1 cellular context compared by ENCODE assay signal in the genomic region with DNA sequence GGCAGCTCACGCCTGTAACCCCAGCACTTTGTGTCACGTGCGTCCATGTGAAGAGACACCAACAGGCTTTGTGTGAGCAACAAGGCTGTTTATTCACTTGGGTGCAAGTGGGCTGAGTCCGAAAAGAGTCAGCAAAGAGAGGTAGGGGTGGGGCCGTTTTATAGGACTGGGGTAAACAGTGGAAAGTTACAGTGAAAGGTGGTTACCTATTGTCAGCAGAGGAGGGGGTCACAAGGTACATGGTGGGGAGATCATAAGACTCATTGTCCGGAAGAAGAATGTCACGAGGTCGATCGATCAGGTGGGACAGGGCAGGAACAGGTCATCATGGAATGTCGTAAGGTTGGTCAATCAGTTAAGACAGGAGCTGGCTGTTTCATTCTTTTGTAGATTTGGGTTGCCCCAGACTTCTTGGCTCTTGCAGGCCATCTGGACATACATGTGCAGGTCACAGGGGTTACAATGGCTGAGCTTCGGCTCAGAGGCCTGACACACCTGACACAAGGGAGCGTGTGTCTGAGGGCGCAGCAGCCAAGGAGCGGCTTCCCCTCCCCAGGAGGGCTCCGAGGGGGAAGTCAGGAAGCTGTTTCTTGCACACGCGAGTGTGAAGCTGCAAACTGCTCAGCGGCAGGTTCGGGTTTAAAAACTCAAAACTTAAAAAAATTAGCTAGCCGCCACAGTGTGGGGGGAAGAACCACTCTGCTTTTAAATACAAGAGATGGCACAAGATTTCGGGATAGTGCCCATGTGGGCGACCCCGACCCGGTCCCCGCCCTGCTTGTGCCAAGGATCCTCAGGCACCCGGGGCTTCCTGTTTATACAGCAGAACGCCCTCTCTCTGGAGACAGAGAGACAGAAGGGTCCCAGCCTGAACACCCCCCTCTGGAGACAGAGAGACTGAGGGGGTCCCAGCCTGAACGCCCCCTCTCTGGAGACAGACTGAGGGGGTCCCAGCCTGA.
TF ChIP-seq lines count a peak whose summit lies in the region.

No MANE protein-coding gene starts in this region.

TF ChIP-seq in WTC11, 78 proteins besides CTCF, POLR2A, EP300 and RAD21 (continued from another document):
- peak; percentile 85 for TF ChIP-seq GABPB1 (CRISPR knock-in tag; IDR thresholded peaks at IDR 0.05)
- TF ChIP-seq, protein P1, sequence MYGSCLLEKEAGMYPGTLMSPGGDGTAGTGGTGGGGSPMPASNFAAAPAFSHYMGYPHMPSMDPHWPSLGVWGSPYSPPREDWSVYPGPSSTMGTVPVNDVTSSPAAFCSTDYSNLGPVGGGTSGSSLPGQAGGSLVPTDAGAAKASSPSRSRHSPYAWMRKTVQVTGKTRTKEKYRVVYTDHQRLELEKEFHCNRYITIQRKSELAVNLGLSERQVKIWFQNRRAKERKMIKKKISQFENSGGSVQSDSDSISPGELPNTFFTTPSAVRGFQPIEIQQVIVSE (CRISPR knock-in tag; IDR thresholded peaks at IDR 0.05; ENCODE audit: borderline replicate concordance): no peak
- no peak for TF ChIP-seq TCF7 (CRISPR knock-in tag; IDR thresholded peaks at IDR 0.05; ENCODE audit: low read depth)
